Comparison of ENCODE assay signal across 8 cellular contexts in genomic region chr20:49276895-49277785, GRCh38. TPM values are rescaled to one million over a fixed set of nuclear protein-coding genes. Genes with fewer than 3 reads are reported as not detected.
A peak's percentile ranks its signal among the peaks of the same experiment; 100 is the strongest.
DNase-seq lines count a peak whose midpoint lies in the region; ATAC-seq and TF ChIP-seq lines count a peak whose summit lies in the region.

No MANE protein-coding gene starts in this region.

- TF ChIP-seq CTCF in CD14-positive monocyte (IDR thresholded peaks at IDR 0.05): no peak
- no peak for TF ChIP-seq CTCF in glutamatergic neuron (IDR thresholded peaks at IDR 0.05; ENCODE audit: partially characterized antibody, unreplicated experiment)
- TF ChIP-seq CTCF in progenitor cell of endocrine pancreas (IDR thresholded peaks at IDR 0.05; ENCODE audit: unreplicated experiment): no peak

- no peak for DNase-seq in CD14-positive monocyte (ENCODE audit: low spot score)
- peak; percentile 47 for DNase-seq in NAMALWA (ENCODE audit: low spot score)
- peak; percentile 40 for DNase-seq in activated T-helper 1 cell treated with anti-CD3 and anti-CD28 coated beads, Interleukin-12 subunit alpha, Interleukin-12 subunit beta, Interleukin-2, Interleukin-4 antibody, amounts not matched to agents 30 ng/mL and 10 ng/mL and 1 ng/mL, durations not matched to agents 14 hours and 24 hours and 36 hours (ENCODE audit: low spot score)
- peak; percentile 39 for DNase-seq in glutamatergic neuron
- DNase-seq in progenitor cell of endocrine pancreas (ENCODE audit: low spot score, unreplicated experiment): peak; percentile 15
- no peak for DNase-seq in NCI-H446 (lab: John Stamatoyannopoulos, UW)
- no peak for DNase-seq in G401 (ENCODE audit: low spot score)

- H3K36me3 Mint-ChIP-seq in CD14-positive monocyte: peaks cover 43 to 69% of the 10 kb centered on the region in 2 donors
- peaks cover 67% of the 10 kb centered on the region for H3K36me3 Mint-ChIP-seq in activated T-helper 1 cell treated with anti-CD3 and anti-CD28 coated beads, Interleukin-12 subunit alpha, Interleukin-12 subunit beta, Interleukin-2, Interleukin-4 antibody, amounts not matched to agents 30 ng/mL and 10 ng/mL and 1 ng/mL, durations not matched to agents 14 hours and 24 hours and 36 hours (ENCODE audit: low read depth)
- H3K36me3 Mint-ChIP-seq in glutamatergic neuron (ENCODE audit: unreplicated experiment): peaks cover 24% of the 10 kb centered on the region
- H3K36me3 Mint-ChIP-seq in progenitor cell of endocrine pancreas (ENCODE audit: insufficient read depth): peaks cover 45% of the 10 kb centered on the region

- ATAC-seq in HG02852 (IDR thresholded peaks at IDR 0.05; ENCODE audit: unreplicated experiment): no peak

- in situ Hi-C loops in G401 (cut with HindIII; ENCODE audit: low sequenced_read_pairs): no loop called here

- H3K4me3 Mint-ChIP-seq in CD14-positive monocyte (peak overlapping the region; percentile 89 to 96), glutamatergic neuron (ENCODE audit: unreplicated experiment) (peak overlapping the region; percentile 89), progenitor cell of endocrine pancreas (ENCODE audit: low read depth) (peak overlapping the region; percentile 86)
- H3K4me3 Mint-ChIP-seq in activated T-helper 1 cell treated with anti-CD3 and anti-CD28 coated beads, Interleukin-12 subunit alpha, Interleukin-12 subunit beta, Interleukin-2, Interleukin-4 antibody, amounts not matched to agents 30 ng/mL and 10 ng/mL and 1 ng/mL, durations not matched to agents 14 hours and 24 hours and 36 hours: peak overlapping the region; percentile 99

- intact Hi-C loops in CD14-positive monocyte (cut with micrococcal nuclease): no loop called here
- intact Hi-C loops in activated T-helper 1 cell treated with anti-CD3 and anti-CD28 coated beads, Interleukin-12 subunit alpha, Interleukin-12 subunit beta, Interleukin-2, Interleukin-4 antibody, amounts not matched to agents 30 ng/mL and 10 ng/mL and 1 ng/mL, durations not matched to agents 14 hours and 24 hours and 36 hours (cut with micrococcal nuclease): loop anchor here (2.0 to 10.0 kb wide), 5 partner anchors 110 to 1658 kb away; partner anchors contain the start of gene ADNP

- peaks cover 0 to 5% (median 0%) of the 10 kb centered on the region in 3 donors for H3K27me3 Mint-ChIP-seq in CD14-positive monocyte (ENCODE audit: low read depth in 3 of 3)
- no peaks in the 10 kb centered on the region for H3K27me3 Mint-ChIP-seq in activated T-helper 1 cell treated with anti-CD3 and anti-CD28 coated beads, Interleukin-12 subunit alpha, Interleukin-12 subunit beta, Interleukin-2, Interleukin-4 antibody, amounts not matched to agents 30 ng/mL and 10 ng/mL and 1 ng/mL, durations not matched to agents 14 hours and 24 hours and 36 hours (ENCODE audit: insufficient read depth)
- peaks cover 10% of the 10 kb centered on the region for H3K27me3 Mint-ChIP-seq in glutamatergic neuron (ENCODE audit: unreplicated experiment)
- no peaks in the 10 kb centered on the region for H3K27me3 Mint-ChIP-seq in progenitor cell of endocrine pancreas

- H3K9me3 Mint-ChIP-seq in CD14-positive monocyte (peaks cover 19 to 34% (median 30%) of the 10 kb centered on the region in 7 donors), glutamatergic neuron (ENCODE audit: unreplicated experiment) (peaks cover 25% of the 10 kb centered on the region), progenitor cell of endocrine pancreas (ENCODE audit: low read depth) (peaks cover 24% of the 10 kb centered on the region)
- H3K9me3 Mint-ChIP-seq in activated T-helper 1 cell treated with anti-CD3 and anti-CD28 coated beads, Interleukin-12 subunit alpha, Interleukin-12 subunit beta, Interleukin-2, Interleukin-4 antibody, amounts not matched to agents 30 ng/mL and 10 ng/mL and 1 ng/mL, durations not matched to agents 14 hours and 24 hours and 36 hours: peaks cover 21% of the 10 kb centered on the region

- H3K27ac Mint-ChIP-seq in CD14-positive monocyte (peak overlapping the region; percentile 96 to 99 (median 98)), glutamatergic neuron (ENCODE audit: unreplicated experiment) (peak overlapping the region; percentile 75), progenitor cell of endocrine pancreas (peak overlapping the region; percentile 73)
- peak overlapping the region; percentile 98 for H3K27ac Mint-ChIP-seq in activated T-helper 1 cell treated with anti-CD3 and anti-CD28 coated beads, Interleukin-12 subunit alpha, Interleukin-12 subunit beta, Interleukin-2, Interleukin-4 antibody, amounts not matched to agents 30 ng/mL and 10 ng/mL and 1 ng/mL, durations not matched to agents 14 hours and 24 hours and 36 hours

- H3K4me1 Mint-ChIP-seq in CD14-positive monocyte: peaks cover 48% of the 10 kb centered on the region
- peaks cover 58% of the 10 kb centered on the region for H3K4me1 Mint-ChIP-seq in activated T-helper 1 cell treated with anti-CD3 and anti-CD28 coated beads, Interleukin-12 subunit alpha, Interleukin-12 subunit beta, Interleukin-2, Interleukin-4 antibody, amounts not matched to agents 30 ng/mL and 10 ng/mL and 1 ng/mL, durations not matched to agents 14 hours and 24 hours and 36 hours (ENCODE audit: low read depth)
- H3K4me1 Mint-ChIP-seq in glutamatergic neuron (ENCODE audit: low read depth, unreplicated experiment): peaks cover 24% of the 10 kb centered on the region
- peaks cover 21% of the 10 kb centered on the region for H3K4me1 Mint-ChIP-seq in progenitor cell of endocrine pancreas (ENCODE audit: low read depth)

RNA-seq across cellular contexts. Expression of gene ZNFX1, which starts 0.7 kb away (rescaled TPM):
- polyA plus RNA-seq in CD14-positive monocyte: 10 to 100 TPM; 11.4 to 23.2 TPM
- total RNA-seq in activated T-helper 1 cell treated with anti-CD3 and anti-CD28 coated beads, Interleukin-12 subunit alpha, Interleukin-12 subunit beta, Interleukin-2, Interleukin-4 antibody, amounts not matched to agents 30 ng/mL and 10 ng/mL and 1 ng/mL, durations not matched to agents 14 hours and 24 hours and 36 hours: 68.9 and 70.4 TPM in 2 replicates
- total RNA-seq in glutamatergic neuron (ENCODE audit: unreplicated experiment): 11.8 TPM
- 10.0 and 10.7 TPM in 2 replicates for total RNA-seq in progenitor cell of endocrine pancreas
- total RNA-seq in G401 (2014; rRNA removed; shearing (Covaris generic)): 8.6 and 12.3 TPM in 2 replicates

RNA-seq across cellular contexts. Expression of gene DDX27, which starts 57.9 kb away (rescaled TPM):
- polyA plus RNA-seq in CD14-positive monocyte: 10 to 100 TPM; 13.8 to 17.7 TPM
- total RNA-seq in activated T-helper 1 cell treated with anti-CD3 and anti-CD28 coated beads, Interleukin-12 subunit alpha, Interleukin-12 subunit beta, Interleukin-2, Interleukin-4 antibody, amounts not matched to agents 30 ng/mL and 10 ng/mL and 1 ng/mL, durations not matched to agents 14 hours and 24 hours and 36 hours: 53.1 and 57.4 TPM in 2 replicates
- total RNA-seq in glutamatergic neuron (ENCODE audit: unreplicated experiment) (31.4 TPM), progenitor cell of endocrine pancreas (41.7 and 46.0 TPM in 2 replicates)
- 43.4 and 57.7 TPM in 2 replicates for total RNA-seq in G401 (2014; rRNA removed; shearing (Covaris generic))

Comparison
In these comparisons a context has a peak if more than half of its experiments do, and no peak if none do; other contexts are left out.
1. DNase-seq: peak in NAMALWA (single experiment), activated T-helper 1 cell treated with anti-CD3 and anti-CD28 coated beads, Interleukin-12 subunit alpha, Interleukin-12 subunit beta, Interleukin-2, Interleukin-4 antibody, amounts not matched to agents 30 ng/mL and 10 ng/mL and 1 ng/mL, durations not matched to agents 14 hours and 24 hours and 36 hours (single experiment), glutamatergic neuron (single experiment) and progenitor cell of endocrine pancreas (single experiment); none in CD14-positive monocyte (single experiment), NCI-H446 (0 of 2) and G401 (single experiment).
2. Peak in every context shown above with its lines, with median percentiles within 50 percentile points of each other: H3K27ac Mint-ChIP-seq and H3K4me3 Mint-ChIP-seq.